ENCODE assay signal across 30 cellular contexts in the genomic region with DNA sequence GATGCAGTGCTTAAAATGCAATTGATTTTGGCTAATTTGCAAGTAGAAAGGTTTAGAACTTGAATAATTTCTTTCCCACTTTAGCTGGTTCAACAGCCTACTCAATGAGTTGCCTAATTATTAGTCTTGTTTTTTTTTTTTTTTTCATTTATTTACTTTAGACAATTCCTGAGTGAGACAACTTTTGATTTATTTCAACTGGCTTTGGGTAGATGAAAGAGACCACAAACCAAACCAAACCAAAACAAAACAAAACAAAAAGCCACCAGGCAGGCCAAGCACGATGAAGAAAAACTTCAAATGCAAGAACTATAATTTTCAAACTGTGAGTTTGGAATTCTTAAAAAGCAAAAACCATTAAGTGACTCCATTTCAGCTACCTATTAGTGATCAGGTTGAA.
"Had no signal": no experiment of that assay in that cellular context is flagged by ENCODE, and none has a peak within 500 bp of the region (broad histone marks: within the 10 kb centered on the region; RNA-seq: fewer than 3 reads in every experiment).

No MANE protein-coding gene starts in this region.

- H3K9me3 ChIP-seq: body of pancreas had no signal

- H3K4me1 Mint-ChIP-seq: activated T-helper 17 cell treated with anti-CD3 and anti-CD28 coated beads, Interleukin-2, amount 50 U/mL, for 72 hours; WTC11 had no signal

- ATAC-seq: activated CD8-positive, alpha-beta T cell treated with anti-CD3 and anti-CD28 coated beads for 36 hours; activated T-cell treated with anti-CD3 and anti-CD28 coated beads, Interleukin-2, amount 50 U/mL, for 4 hours; activated T-helper 17 cell treated with anti-CD3 and anti-CD28 coated beads, Interleukin-2, amount 50 U/mL, for 72 hours; body of pancreas; effector memory CD8-positive, alpha-beta T cell; WTC11 had no signal

- H3K36me3 Mint-ChIP-seq: activated naive CD8-positive, alpha-beta T cell; WTC11 had no signal

- FAIRE-seq: colon, endothelial cell of umbilical vein, frontal cortex, TTC549 had no signal

- H3K4me3 Mint-ChIP-seq: activated CD8-positive, alpha-beta T cell treated with anti-CD3 and anti-CD28 coated beads for 36 hours; activated naive CD8-positive, alpha-beta T cell; activated T-cell treated with anti-CD3 and anti-CD28 coated beads, Interleukin-2, amount 50 U/mL, for 4 hours; activated T-helper 17 cell treated with anti-CD3 and anti-CD28 coated beads, Interleukin-2, amount 50 U/mL, for 72 hours; effector memory CD8-positive, alpha-beta T cell; WTC11 had no signal

- DNase-seq: activated CD4-positive, alpha-beta T cell treated with anti-CD3 and anti-CD28 coated beads for 48 hours; activated CD4-positive, alpha-beta T cell treated with anti-CD3 and anti-CD28 coated beads, Interleukin-2, amount 50 U/mL, for 1 hour; activated CD4-positive, alpha-beta T cell treated with anti-CD3 and anti-CD28 coated beads, Interleukin-2, amount 50 U/mL, for 48 hours; activated CD8-positive, alpha-beta memory T cell treated with anti-CD3 and anti-CD28 coated beads for 24 hours; activated CD8-positive, alpha-beta T cell treated with anti-CD3 and anti-CD28 coated beads for 36 hours; activated effector memory CD4-positive, alpha-beta T cell treated with Interleukin-2 at 50 U/mL for 16 hours; activated gamma-delta T cell treated with Interleukin-2 at 50 U/mL for 16 hours; activated naive CD4-positive, alpha-beta T cell treated with anti-CD3 and anti-CD28 coated beads, Interleukin-2, amount 50 U/mL, for 16 hours; activated naive CD4-positive, alpha-beta T cell treated with Interleukin-2 at 50 U/mL for 16 hours; activated T-cell treated with anti-CD3 and anti-CD28 coated beads, Interleukin-2, amount 50 U/mL, for 4 hours; amniotic stem cell; anterior cingulate cortex; body of pancreas; caudate nucleus; cortex of kidney; dermis blood vessel endothelial cell; effector CD4-positive, alpha-beta T cell; effector memory CD8-positive, alpha-beta T cell; foreskin fibroblast; head of caudate nucleus; T-helper 2 cell had no signal

- H3K4me1 ChIP-seq: body of pancreas had no signal

- H3K27me3 ChIP-seq: body of pancreas had no signal

- H3K4me3 ChIP-seq: body of pancreas had no signal

- H3K9me3 Mint-ChIP-seq: activated CD8-positive, alpha-beta T cell treated with anti-CD3 and anti-CD28 coated beads for 36 hours; WTC11 had no signal

- H3K27ac ChIP-seq: body of pancreas, epithelial cell of prostate, VCaP had no signal

- H3K27me3 Mint-ChIP-seq: activated CD8-positive, alpha-beta T cell treated with anti-CD3 and anti-CD28 coated beads for 36 hours; activated naive CD8-positive, alpha-beta T cell; activated T-helper 17 cell treated with anti-CD3 and anti-CD28 coated beads, Interleukin-2, amount 50 U/mL, for 72 hours; effector memory CD8-positive, alpha-beta T cell had no signal

- H3K27ac Mint-ChIP-seq: activated CD8-positive, alpha-beta T cell treated with anti-CD3 and anti-CD28 coated beads for 36 hours; activated naive CD8-positive, alpha-beta T cell; activated T-helper 17 cell treated with anti-CD3 and anti-CD28 coated beads, Interleukin-2, amount 50 U/mL, for 72 hours; effector memory CD8-positive, alpha-beta T cell; WTC11 had no signal
